Comparison of ENCODE assay signal across 20 cellular contexts in genomic region chr21:42732033-42732410, GRCh38.
A peak's percentile ranks its signal among the peaks of the same experiment; 100 is the strongest.
DNase-seq lines count a peak whose midpoint lies in the region; ATAC-seq and TF ChIP-seq lines count a peak whose summit lies in the region.
"Had no signal": no experiment of that assay in that cellular context is flagged by ENCODE, and none has a peak within 500 bp of the region (broad histone marks: within the 10 kb centered on the region; RNA-seq: fewer than 3 reads in every experiment).

No MANE protein-coding gene starts in this region.

- H3K36me3 ChIP-seq in Caco-2 (ENCODE audit: control insufficient read depth, insufficient read depth, low read length) (no peaks in the 10 kb centered on the region), Peyer's patch (peaks cover 0 to 23% (median 0%) of the 10 kb centered on the region in 3 donors), rectal smooth muscle tissue (ENCODE audit: control insufficient read depth, insufficient read depth, low read length) (peaks cover 2% of the 10 kb centered on the region)
- H3K36me3 ChIP-seq: lower lobe of right lung, upper lobe of right lung had no signal

- no peak overlapping the region for H3K4me3 ChIP-seq in Caco-2 (ENCODE audit: low read depth, low read length)
- peak overlapping the region in 2 of 4 donors; percentile 42 to 49 for H3K4me3 ChIP-seq in Peyer's patch
- no peak overlapping the region for H3K4me3 ChIP-seq in rectal smooth muscle tissue (ENCODE audit: low read length)
- H3K4me3 ChIP-seq: lower lobe of right lung, psoas muscle, upper lobe of right lung had no signal

- H3K9ac ChIP-seq in rectal smooth muscle tissue (ENCODE audit: low read length): no peak overlapping the region

- no peak for TF ChIP-seq POLR2A in Peyer's patch (IDR thresholded peaks at IDR 0.05)

- intact Hi-C loops in Caco-2 (cut with micrococcal nuclease; ENCODE audit: unreplicated experiment): no loop called here

- H3K4me1 ChIP-seq in Caco-2 (peaks cover 21% of the 10 kb centered on the region), Peyer's patch (peaks cover 0 to 36% (median 0%) of the 10 kb centered on the region in 4 donors), rectal smooth muscle tissue (ENCODE audit: control insufficient read depth, insufficient read depth, low read length) (no peaks in the 10 kb centered on the region)
- H3K4me1 ChIP-seq: psoas muscle had no signal

- CTCF ChIA-PET in Caco-2 (lab: Charles Lee): no interaction called here

- H3K27ac ChIP-seq in Peyer's patch (peak overlapping the region in 3 of 4 donors; percentile 80 to 93 (median 93)), rectal smooth muscle tissue (ENCODE audit: low read depth, low read length) (peak overlapping the region; percentile 72)
- H3K27ac ChIP-seq: lower lobe of right lung, psoas muscle, upper lobe of right lung, WERI-Rb-1 had no signal

- TF ChIP-seq CTCF in Caco-2 (IDR thresholded peaks at IDR 0.05; ENCODE audit: insufficient read depth in 1 of 2, low read depth in 1 of 2, low read length in 1 of 2, severe bottlenecking in 1 of 2, unreplicated experiment in 1 of 2) (no peak), Peyer's patch (IDR thresholded peaks at IDR 0.05) (no peak)

- ATAC-seq in left lobe of liver: no peak
- ATAC-seq: psoas muscle, SK-N-SH treated with all-trans-retinoic acid at 6 μM for 48 hours had no signal

- no peak overlapping the region for H3K4me3 Mint-ChIP-seq in Caco-2 (ENCODE audit: unreplicated experiment)
- H3K4me3 Mint-ChIP-seq: activated T-helper 1 cell treated with anti-CD3 and anti-CD28 coated beads, Interleukin-12 subunit alpha, Interleukin-12 subunit beta, Interleukin-2, Interleukin-4 antibody, amounts not matched to agents 30 ng/mL and 10 ng/mL and 1 ng/mL, durations not matched to agents 14 hours and 24 hours and 36 hours; brain; endodermal cell had no signal

- BruUV-seq in Caco-2 (replicated peaks; lab: Mats Ljungman, UMichigan): no TSS peak

- POLR2A ChIA-PET in Caco-2 (lab: Charles Lee): no interaction called here

- H3K27me3 Mint-ChIP-seq in Caco-2 (ENCODE audit: insufficient read depth, unreplicated experiment): no peaks in the 10 kb centered on the region

- H3K36me3 Mint-ChIP-seq in Caco-2 (ENCODE audit: insufficient read depth, unreplicated experiment): no peaks in the 10 kb centered on the region

- H3K27me3 ChIP-seq in Caco-2 (replicated peaks; ENCODE audit: control insufficient read depth, insufficient read depth, low read length) (no peaks in the 10 kb centered on the region), Peyer's patch (no peaks in the 10 kb centered on the region), rectal smooth muscle tissue (ENCODE audit: control insufficient read depth, insufficient read depth, low read length) (no peaks in the 10 kb centered on the region)
- H3K27me3 ChIP-seq: upper lobe of right lung had no signal

- no peaks in the 10 kb centered on the region for H3K9me3 Mint-ChIP-seq in Caco-2 (ENCODE audit: unreplicated experiment)

- H3K9me3 ChIP-seq in Caco-2 (no peaks in the 10 kb centered on the region; the same call in 1 of the 2 replicates), Peyer's patch (no peaks in the 10 kb centered on the region)
- H3K9me3 ChIP-seq: lower lobe of right lung, psoas muscle, upper lobe of right lung had no signal

- H3K4me1 Mint-ChIP-seq in Caco-2 (ENCODE audit: low read depth, unreplicated experiment): peaks cover 15% of the 10 kb centered on the region

- peak overlapping the region; percentile 48 for H3K27ac Mint-ChIP-seq in Caco-2 (ENCODE audit: unreplicated experiment)
- H3K27ac Mint-ChIP-seq: activated T-helper 1 cell treated with anti-CD3 and anti-CD28 coated beads, Interleukin-12 subunit alpha, Interleukin-12 subunit beta, Interleukin-2, Interleukin-4 antibody, amounts not matched to agents 30 ng/mL and 10 ng/mL and 1 ng/mL, durations not matched to agents 14 hours and 24 hours and 36 hours; brain; endodermal cell had no signal

- DNase-seq in Caco-2: no peak
- peak in 1 of 3 donors; percentile 41 for DNase-seq in Peyer's patch
- DNase-seq in left lobe of liver (ENCODE audit: low spot score): peak; percentile 50
- no peak for DNase-seq in NCI-H524 (lab: John Stamatoyannopoulos, UW)
- no peak for DNase-seq in SHP77 treated with DMSO at 0.1 percent for 48 hours (lab: John Stamatoyannopoulos, UW)
- DNase-seq in GF-D8 (lab: John Stamatoyannopoulos, UW): no peak
- DNase-seq: cortex of kidney, endodermal cell, IMR-90, lower lobe of right lung, NCI-H1092, NCI-H1930, psoas muscle, T-helper 2 cell, upper lobe of right lung, WERI-Rb-1 had no signal
